Comparison of ENCODE assay signal across 21 cellular contexts in the genomic region with DNA sequence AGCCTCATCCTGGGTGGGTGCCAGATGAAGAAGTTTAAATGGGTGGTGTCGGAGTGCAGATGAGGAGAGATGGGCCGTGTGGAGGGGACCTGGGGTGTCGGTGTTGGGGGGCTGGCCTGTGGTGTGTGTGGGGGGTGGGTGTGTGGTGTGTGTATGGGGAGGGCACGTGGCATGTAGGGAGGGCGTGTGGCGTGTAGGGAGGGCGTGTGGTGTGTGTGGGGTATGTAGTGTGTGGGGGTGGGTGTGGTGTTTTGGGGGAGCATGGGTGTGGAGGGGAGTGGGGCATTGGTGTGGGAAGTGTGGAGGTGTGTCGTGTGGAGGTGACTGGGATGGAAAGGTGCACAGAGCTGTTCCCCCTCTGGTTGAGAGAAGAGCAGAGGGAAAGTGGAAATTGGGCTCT. TPM values are rescaled to one million over a fixed set of nuclear protein-coding genes. Genes with fewer than 3 reads are reported as not detected.
DNase-seq lines count a peak whose midpoint lies in the region; ATAC-seq, FAIRE-seq and TF ChIP-seq lines count a peak whose summit lies in the region.
"Had no signal": no experiment of that assay in that cellular context is flagged by ENCODE, and none has a peak within 500 bp of the region (broad histone marks: within the 10 kb centered on the region; RNA-seq: fewer than 3 reads in every experiment).

No MANE protein-coding gene starts in this region.

- H3K27ac Mint-ChIP-seq in activated B cell treated with CpG ODN at 0.5 μM for 24 hours (peak overlapping the region; percentile 41), glutamatergic neuron (ENCODE audit: unreplicated experiment) (peak overlapping the region; percentile 43)
- no peak overlapping the region for H3K27ac Mint-ChIP-seq in stimulated activated memory B cell treated with anti-CD40 and anti-IgM and Interleukin-4, amounts not matched to agents 10 μg/mL and 1 μg/mL and 100 μg/mL, for 72 hours
- H3K27ac Mint-ChIP-seq: B cell; CD4-positive, CD25-positive, alpha-beta regulatory T cell had no signal

- peaks cover 37% of the 10 kb centered on the region for H3K4me1 Mint-ChIP-seq in activated B cell treated with CpG ODN at 0.5 μM for 24 hours
- H3K4me1 Mint-ChIP-seq in glutamatergic neuron (ENCODE audit: low read depth, unreplicated experiment): peaks cover 27% of the 10 kb centered on the region
- H3K4me1 Mint-ChIP-seq in stimulated activated memory B cell treated with anti-CD40 and anti-IgM and Interleukin-4, amounts not matched to agents 10 μg/mL and 1 μg/mL and 100 μg/mL, for 72 hours: peaks cover 26% of the 10 kb centered on the region

- TF ChIP-seq CTCF in activated B cell treated with CpG ODN at 0.5 μM for 24 hours (IDR thresholded peaks at IDR 0.05) (no peak), glutamatergic neuron (IDR thresholded peaks at IDR 0.05; ENCODE audit: partially characterized antibody, unreplicated experiment) (no peak), D721Med (IDR thresholded peaks at IDR 0.05; ENCODE audit: insufficient read depth, missing control alignments) (no peak)

- no peaks in the 10 kb centered on the region for H3K9me3 ChIP-seq in BLaER1 treated with 17β-estradiol and CSF1 and Interleukin-3, amounts not matched to agents 10 nM and 100 nM (replicated peaks in 1 of 11)
- H3K9me3 ChIP-seq: HAP-1 had no signal

- H3K27ac ChIP-seq in BLaER1 treated with 17β-estradiol and CSF1 and Interleukin-3, amounts not matched to agents 10 nM and 100 nM: peak overlapping the region in 9 of 11 experiments; percentile 54 to 100 (median 98); a peak in 18 of 22 replicates
- H3K27ac ChIP-seq: GM23248, HL-60 had no signal

- H3K36me3 ChIP-seq in BLaER1 treated with 17β-estradiol and CSF1 and Interleukin-3, amounts not matched to agents 10 nM and 100 nM: peaks cover 5 to 42% (median 32%) of the 10 kb centered on the region in 11 experiments; a peak in 19 of 22 replicates
- H3K36me3 ChIP-seq: HAP-1 had no signal

- no peaks in the 10 kb centered on the region for H3K27me3 ChIP-seq in BLaER1 treated with 17β-estradiol and CSF1 and Interleukin-3, amounts not matched to agents 10 nM and 100 nM

- peak overlapping the region in 4 of 11 experiments; percentile 28 to 86 (median 52); a peak in 5 of 22 replicates for H3K9ac ChIP-seq in BLaER1 treated with 17β-estradiol and CSF1 and Interleukin-3, amounts not matched to agents 10 nM and 100 nM
- H3K9ac ChIP-seq: GM23248 had no signal

- H3K4me3 ChIP-seq in BLaER1 treated with 17β-estradiol and CSF1 and Interleukin-3, amounts not matched to agents 10 nM and 100 nM: no peak overlapping the region
- H3K4me3 ChIP-seq: GM23248, HAP-1 had no signal

- peaks cover 21% of the 10 kb centered on the region for H3K36me3 Mint-ChIP-seq in activated B cell treated with CpG ODN at 0.5 μM for 24 hours (ENCODE audit: low read depth)
- H3K36me3 Mint-ChIP-seq in glutamatergic neuron (ENCODE audit: unreplicated experiment): no peaks in the 10 kb centered on the region
- peaks cover 12% of the 10 kb centered on the region for H3K36me3 Mint-ChIP-seq in stimulated activated memory B cell treated with anti-CD40 and anti-IgM and Interleukin-4, amounts not matched to agents 10 μg/mL and 1 μg/mL and 100 μg/mL, for 72 hours

- no peaks in the 10 kb centered on the region for H4K20me1 ChIP-seq in BLaER1 treated with 17β-estradiol and CSF1 and Interleukin-3, amounts not matched to agents 10 nM and 100 nM

- CTCF ChIA-PET in activated B cell treated with CpG ODN at 0.5 μM for 24 hours (lab: Charles Lee): interaction anchor here (3.6 kb wide), 1 partner anchor 47 kb away, joined by 14 read pairs; no protein-coding TSS in a partner anchor

- no peaks in the 10 kb centered on the region for H3K9me3 Mint-ChIP-seq in activated B cell treated with CpG ODN at 0.5 μM for 24 hours
- peaks cover 12% of the 10 kb centered on the region for H3K9me3 Mint-ChIP-seq in glutamatergic neuron (ENCODE audit: unreplicated experiment)
- H3K9me3 Mint-ChIP-seq in stimulated activated memory B cell treated with anti-CD40 and anti-IgM and Interleukin-4, amounts not matched to agents 10 μg/mL and 1 μg/mL and 100 μg/mL, for 72 hours: no peaks in the 10 kb centered on the region
- H3K9me3 Mint-ChIP-seq: CD4-positive, CD25-positive, alpha-beta regulatory T cell; CD8-positive, alpha-beta memory T cell had no signal

- no peak overlapping the region for H3K4me3 Mint-ChIP-seq in activated B cell treated with CpG ODN at 0.5 μM for 24 hours
- H3K4me3 Mint-ChIP-seq in glutamatergic neuron (ENCODE audit: unreplicated experiment): no peak overlapping the region
- no peak overlapping the region for H3K4me3 Mint-ChIP-seq in stimulated activated memory B cell treated with anti-CD40 and anti-IgM and Interleukin-4, amounts not matched to agents 10 μg/mL and 1 μg/mL and 100 μg/mL, for 72 hours
- H3K4me3 Mint-ChIP-seq: B cell; CD4-positive, CD25-positive, alpha-beta regulatory T cell; CD8-positive, alpha-beta memory T cell had no signal

- DNase-seq in activated B cell treated with CpG ODN at 0.5 μM for 24 hours: no peak
- no peak for DNase-seq in glutamatergic neuron
- DNase-seq in NCI-H2081 (lab: John Stamatoyannopoulos, UW): no peak
- no peak for DNase-seq in mesenteric fat pad (ENCODE audit: low spot score)
- DNase-seq in D721Med (ENCODE audit: insufficient read length, low spot score): no peak
- DNase-seq: C1 segment of cervical spinal cord; CD4-positive, CD25-positive, alpha-beta regulatory T cell; CD8-positive, alpha-beta memory T cell; COR-L47; GM23248; IMR-90 had no signal

- H3K27me3 Mint-ChIP-seq in activated B cell treated with CpG ODN at 0.5 μM for 24 hours (no peaks in the 10 kb centered on the region), glutamatergic neuron (ENCODE audit: unreplicated experiment) (peaks cover 7% of the 10 kb centered on the region)
- no peaks in the 10 kb centered on the region for H3K27me3 Mint-ChIP-seq in stimulated activated memory B cell treated with anti-CD40 and anti-IgM and Interleukin-4, amounts not matched to agents 10 μg/mL and 1 μg/mL and 100 μg/mL, for 72 hours
- H3K27me3 Mint-ChIP-seq: B cell; CD4-positive, CD25-positive, alpha-beta regulatory T cell; CD8-positive, alpha-beta memory T cell had no signal

- H3K4me1 ChIP-seq in BLaER1 treated with 17β-estradiol and CSF1 and Interleukin-3, amounts not matched to agents 10 nM and 100 nM: peaks cover 10 to 90% (median 64%) of the 10 kb centered on the region in 10 experiments
- H3K4me1 ChIP-seq: HAP-1 had no signal

- ATAC-seq in activated B cell treated with CpG ODN at 0.5 μM for 24 hours (ENCODE audit: low read depth): no peak
- peak; percentile 49 for ATAC-seq in stimulated activated memory B cell treated with anti-CD40 and anti-IgM and Interleukin-4, amounts not matched to agents 10 μg/mL and 1 μg/mL and 100 μg/mL, for 72 hours

- POLR2A ChIA-PET in activated B cell treated with CpG ODN at 0.5 μM for 24 hours (lab: Charles Lee): no interaction called here

- intact Hi-C loops in activated B cell treated with CpG ODN at 0.5 μM for 24 hours (cut with micrococcal nuclease): no loop called here

- H3K4me2 ChIP-seq in BLaER1 treated with 17β-estradiol and CSF1 and Interleukin-3, amounts not matched to agents 10 nM and 100 nM: peak overlapping the region in 5 of 11 experiments; percentile 75 to 97 (median 92); a peak in 10 of 22 replicates

- no peak for FAIRE-seq in D721Med (lab: Jason Lieb, UNC)
- FAIRE-seq: G401.6, GM12891, HTR-8/SVneo had no signal

RNA-seq across cellular contexts. Expression of a gene that starts 34.5 kb away (rescaled TPM):
- total RNA-seq in activated B cell treated with CpG ODN at 0.5 μM for 24 hours (not detected in 2 replicates), glutamatergic neuron (ENCODE audit: unreplicated experiment) (not detected), mesenteric fat pad (0.35 TPM)
- total RNA-seq: A172; B cell; CD4-positive, CD25-positive, alpha-beta regulatory T cell; CD8-positive, alpha-beta memory T cell; GM23248; H4; IMR-90 had no signal
